8 cellular contexts compared by ENCODE assay signal in genomic region chr2:74198461-74199274, GRCh38. TPM values are rescaled to one million over a fixed set of nuclear protein-coding genes. Genes with fewer than 3 reads are reported as not detected.
A peak's percentile ranks its signal among the peaks of the same experiment; 100 is the strongest.
DNase-seq lines count a peak whose midpoint lies in the region; ATAC-seq and TF ChIP-seq lines count a peak whose summit lies in the region.

Gene MTHFD2, plus strand, starts transcription at chr2:74198615. Its CDS starts 27 bp downstream, at chr2:74198642.

- H3K36me3 ChIP-seq in BE2C, result peaks cover 4% of the 10 kb centered on the region; the same call in 1 of the 2 replicates

- peak within 1 kb of the TSS; percentile 73 for H3K27ac ChIP-seq in layer of hippocampus (ENCODE audit: low read depth, low read length)

- TF ChIP-seq CTCF in BE2C (IDR thresholded peaks at IDR 0.05; ENCODE audit: low read depth, low read length), result peak; percentile 60
- peak; percentile 80 for TF ChIP-seq CTCF in choroid plexus epithelial cell (conservative IDR thresholded peaks at IDR 0.05; ENCODE audit: low read depth, low read length)

- no peaks in the 10 kb centered on the region for H3K4me1 ChIP-seq in BE2C

- H3K4me3 ChIP-seq in BE2C (ENCODE audit: low read depth, low read length) (peak within 1 kb of the TSS; percentile 87), choroid plexus epithelial cell (ENCODE audit: low read depth, low read length) (peak within 1 kb of the TSS; percentile 97)

- no peaks in the 10 kb centered on the region for H3K9me3 ChIP-seq in BE2C

- DNase-seq in BE2C (peak; percentile 90), GM19238 (ENCODE audit: insufficient read length, low spot score) (peak; percentile 92), NCI-H510A treated with DMSO at 0.1 percent for 48 hours (lab: John Stamatoyannopoulos, UW) (peak; percentile 98), choroid plexus epithelial cell (ENCODE audit: low read depth) (peak; percentile 99)
- DNase-seq in activated CD4-positive, alpha-beta T cell treated with anti-CD3 and anti-CD28 coated beads for 24 hours (ENCODE audit: low read depth in 2 of 2), result peak; percentile 88 to 89
- DNase-seq in stimulated activated CD4-positive, alpha-beta T cell treated with anti-CD3 and anti-CD28 coated beads, Interleukin-1b, Interleukin-23, amount 100 ng/mL, for 4 hours (ENCODE audit: low read depth in 2 of 2), result peak; percentile 88

- H3K27me3 ChIP-seq in BE2C (no peaks in the 10 kb centered on the region), layer of hippocampus (ENCODE audit: control insufficient read depth, insufficient read depth, low read length) (no peaks in the 10 kb centered on the region)

- peak; percentile 90 for ATAC-seq in HG03442 (IDR thresholded peaks at IDR 0.05; ENCODE audit: unreplicated experiment)

RNA-seq across cellular contexts. Expression of gene MTHFD2, which starts in this region (rescaled TPM):
- polyA plus RNA-seq in BE2C (2012; ENCODE audit: insufficient read depth, insufficient read length, low read depth), result 155 TPM

Comparison
In these comparisons a context has a peak if more than half of its experiments do, and no peak if none do; other contexts are left out.
1. Peak in every context shown above with its lines: DNase-seq, ATAC-seq, H3K4me3 ChIP-seq and H3K27ac ChIP-seq.